In the genomic region with DNA sequence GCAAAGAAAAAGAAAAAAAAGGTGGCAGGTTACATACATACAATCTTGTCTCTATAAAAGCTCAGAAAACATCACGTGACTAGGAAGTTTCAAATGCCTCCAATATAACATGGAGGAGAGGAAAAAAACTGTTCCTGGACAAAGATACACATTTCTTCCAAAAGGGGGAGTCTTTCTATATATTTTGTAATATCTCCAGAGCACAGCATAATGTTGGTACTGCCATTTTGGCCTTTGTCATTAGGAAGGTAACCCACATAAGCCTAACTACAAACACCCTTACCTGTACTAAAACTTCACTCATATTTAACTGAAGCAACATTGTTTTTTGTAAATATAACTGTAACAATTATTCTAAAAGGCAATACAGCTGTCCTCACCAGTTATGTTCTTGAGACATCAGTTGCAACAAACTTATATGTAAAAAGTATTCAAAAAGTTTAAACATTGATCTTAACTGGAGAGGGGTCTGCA, we compare ENCODE assay signal across 8 cellular contexts. TPM values are rescaled to one million over a fixed set of nuclear protein-coding genes. Genes with fewer than 3 reads are reported as not detected.
DNase-seq lines count a peak whose midpoint lies in the region; ATAC-seq and TF ChIP-seq lines count a peak whose summit lies in the region.

No MANE protein-coding gene starts in this region.

- H3K9me3 ChIP-seq in KOPT-K1 (ENCODE audit: insufficient read depth, low read length, poor library complexity, severe bottlenecking) (no peaks in the 10 kb centered on the region), PC-9 (ENCODE audit: insufficient read depth, low read depth) (no peaks in the 10 kb centered on the region)

- TF ChIP-seq CTCF in PC-9 (conservative IDR thresholded peaks at IDR 0.05), result peak; percentile 75
- peak in 16 of 56 donors; percentile 4 to 35 (median 18) for TF ChIP-seq CTCF in dorsolateral prefrontal cortex (IDR thresholded peaks at IDR 0.05 in 54 of 56, conservative IDR thresholded peaks at IDR 0.05 in 2 of 56; ENCODE audit: low read depth in 1 of 56, partially characterized antibody in 56 of 56)

- peaks cover 28% of the 10 kb centered on the region for H4K20me1 ChIP-seq in PC-9 (ENCODE audit: insufficient read depth)

- peaks cover 38% of the 10 kb centered on the region for H3K4me1 ChIP-seq in PC-9 (replicated peaks; ENCODE audit: insufficient read depth)

- H3K36me3 ChIP-seq in KOPT-K1 (ENCODE audit: insufficient read depth, low read length), result peaks cover 28% of the 10 kb centered on the region
- peaks cover 25% of the 10 kb centered on the region for H3K36me3 ChIP-seq in PC-9 (ENCODE audit: low read depth)

- peaks cover 25% of the 10 kb centered on the region for H3F3A ChIP-seq in PC-9 (ENCODE audit: insufficient read depth, low read depth)

- CTCF ChIA-PET in PC-9 (lab: Charles Lee), result interaction anchor here (0.6 to 1.3 kb wide), 3 partner anchors 40 to 442 kb away, joined by 3 to 4 read pairs (median 4); no protein-coding TSS in a partner anchor

- H3K27ac ChIP-seq in KOPT-K1 (ENCODE audit: low read depth, low read length, poor library complexity, severe bottlenecking) (peak overlapping the region; percentile 87), PC-9 (peak overlapping the region; percentile 82), dorsolateral prefrontal cortex (peak overlapping the region in 24 of 59 donors; percentile 77 to 98 (median 93))

- peak overlapping the region; percentile 87 for H2AFZ ChIP-seq in PC-9

- H3K27me3 ChIP-seq in PC-9 (ENCODE audit: insufficient read depth, low read depth), result no peaks in the 10 kb centered on the region
- no peaks in the 10 kb centered on the region for H3K27me3 ChIP-seq in dorsolateral prefrontal cortex

- H3K4me3 ChIP-seq in PC-9, result peak overlapping the region; percentile 91
- H3K4me3 ChIP-seq in dorsolateral prefrontal cortex, result peak overlapping the region in 58 of 59 donors; percentile 57 to 100 (median 94)

- H3K9me2 ChIP-seq in PC-9 (ENCODE audit: insufficient read depth), result no peaks in the 10 kb centered on the region

- ATAC-seq in HG02798 (IDR thresholded peaks at IDR 0.05; ENCODE audit: poor library complexity, unreplicated experiment) (no peak), HG03442 (IDR thresholded peaks at IDR 0.05; ENCODE audit: unreplicated experiment) (no peak), GM18520 (IDR thresholded peaks at IDR 0.05; ENCODE audit: unreplicated experiment) (no peak)

- intact Hi-C loops in PC-9 (cut with micrococcal nuclease; ENCODE audit: unreplicated experiment), result loop anchor here (2.0 to 5.0 kb wide), 3 partner anchors 42 to 575 kb away; no protein-coding TSS in a partner anchor
- intact Hi-C loops in dorsolateral prefrontal cortex (cut with DNase I), result no loop called here

- H3K79me2 ChIP-seq in PC-9 (ENCODE audit: low read depth), result peaks cover 49% of the 10 kb centered on the region

- no TSS peak for BruUV-seq in PC-9 (replicated peaks; lab: Mats Ljungman, UMichigan)

- H3K4me2 ChIP-seq in PC-9, result peak overlapping the region; percentile 92

- POLR2A ChIA-PET in PC-9 (lab: Charles Lee; ENCODE audit: unreplicated experiment), result interaction anchor here (0.5 to 0.7 kb wide), 4 partner anchors 38 to 1737 kb away, joined by 3 to 18 read pairs (median 5); no protein-coding TSS in a partner anchor

- peak; percentile 40 for DNase-seq in DMS79 treated with DMSO at 0.1 percent for 48 hours (lab: John Stamatoyannopoulos, UW)
- peak in 1 of 2 experiments; percentile 79 for DNase-seq in PC-9
- no peak for DNase-seq in dorsolateral prefrontal cortex
- peak; percentile 18 for DNase-seq in non-pigmented ciliary epithelial cell (ENCODE audit: low read depth)

RNA-seq across cellular contexts. Expression of a gene that starts 1.2 kb away (rescaled TPM):
- total RNA-seq in PC-9 (2021), result 635 and 694 TPM in 2 replicates
- total RNA-seq in dorsolateral prefrontal cortex, result 100 to 1,000 TPM; 164 to 273 (median 215) TPM

RNA-seq across cellular contexts. Expression of a gene that starts 48.4 kb away (rescaled TPM):
- 4.0 and 4.1 TPM in 2 replicates for total RNA-seq in PC-9 (2021)
- 10 to 100 TPM in 1 of 120 experiments, 1 to 10 TPM in 110, under 1 TPM in 9; 0.46 to 10.1 (median 2.2) TPM for total RNA-seq in dorsolateral prefrontal cortex

Comparison
In these comparisons a context has a peak if more than half of its experiments do, and no peak if none do; other contexts are left out.
1. DNase-seq: peak in DMS79 treated with DMSO at 0.1 percent for 48 hours (single experiment) and non-pigmented ciliary epithelial cell (single experiment); none in dorsolateral prefrontal cortex (0 of 10).